Comparison of ENCODE assay signal across 34 cellular contexts in genomic region chr20:39076958-39077357, GRCh38.
"Had no signal": no experiment of that assay in that cellular context is flagged by ENCODE, and none has a peak within 500 bp of the region (broad histone marks: within the 10 kb centered on the region; RNA-seq: fewer than 3 reads in every experiment).

No MANE protein-coding gene starts in this region.

- H3K4me3 ChIP-seq: adrenal gland, ascending aorta, body of pancreas, breast epithelium, cardiac muscle cell had no signal

- DNase-seq: activated effector memory CD4-positive, alpha-beta T cell treated with anti-CD3 and anti-CD28 coated beads, Interleukin-2, amount 50 U/mL, for 16 hours; activated effector memory CD4-positive, alpha-beta T cell treated with Interleukin-2 at 50 U/mL for 16 hours; activated gamma-delta T cell; activated gamma-delta T cell treated with Interleukin-2 at 50 U/mL for 16 hours; activated naive CD4-positive, alpha-beta T cell; activated naive CD4-positive, alpha-beta T cell treated with anti-CD3 and anti-CD28 coated beads for 36 hours; activated naive CD4-positive, alpha-beta T cell treated with anti-CD3 and anti-CD28 coated beads, Interleukin-2, amount 10 ng/mL, durations not matched to agents 7 days and 5 days; activated naive CD4-positive, alpha-beta T cell treated with anti-CD3 and anti-CD28 coated beads, Interleukin-2, amount 50 U/mL, for 16 hours; activated naive CD4-positive, alpha-beta T cell treated with Interleukin-2 at 50 U/mL for 16 hours; activated naive CD8-positive, alpha-beta T cell treated with anti-CD3 and anti-CD28 coated beads for 36 hours; activated naive CD8-positive, alpha-beta T cell treated with anti-CD3 and anti-CD28 coated beads, Interleukin-2, amount 10 ng/mL, durations not matched to agents 7 days and 5 days; activated naive CD8-positive, alpha-beta T cell treated with anti-CD3 and anti-CD28 coated beads, Interleukin-2, amount 50 U/mL, for 24 hours; activated T-cell treated with anti-CD3 and anti-CD28 coated beads, Interleukin-2, amount 50 U/mL, for 1 hour; activated T-cell treated with anti-CD3 and anti-CD28 coated beads, Interleukin-2, amount 50 U/mL, for 24 hours; activated T-cell treated with anti-CD3 and anti-CD28 coated beads, Interleukin-2, amount 50 U/mL, for 4 hours; activated T-cell treated with anti-CD3 and anti-CD28 coated beads, Interleukin-2, amount 50 U/mL, for 48 hours; activated T-cell treated with anti-CD3 and anti-CD28 coated beads, Interleukin-2, amount 50 U/mL, for 72 hours; adrenal gland; amniotic stem cell; amygdala; anterior cingulate cortex; aorta; body of pancreas; brain microvascular endothelial cell; caudate nucleus; central memory CD4-positive, alpha-beta T cell; cerebellar nuclear complex had no signal

- H3K27ac ChIP-seq: adrenal gland, ascending aorta, body of pancreas, brain microvascular endothelial cell, breast epithelium, cardiac muscle cell had no signal

- ATAC-seq: activated naive CD4-positive, alpha-beta T cell treated with anti-CD3 and anti-CD28 coated beads, Interleukin-2, amount 50 U/mL, for 72 hours; activated naive CD8-positive, alpha-beta T cell treated with anti-CD3 and anti-CD28 coated beads, Interleukin-2, amount 50 U/mL, for 24 hours; activated T-cell treated with anti-CD3 and anti-CD28 coated beads, Interleukin-2, amount 50 U/mL, for 4 hours; activated T-cell treated with anti-CD3 and anti-CD28 coated beads, Interleukin-2, amount 50 U/mL, for 72 hours; activated T-helper 17 cell treated with anti-CD3 and anti-CD28 coated beads, Interleukin-2, amount 50 U/mL, for 72 hours; body of pancreas had no signal

- FAIRE-seq: astrocyte, bronchial epithelial cell had no signal

- H3K36me3 ChIP-seq: adrenal gland, ascending aorta, brain microvascular endothelial cell, breast epithelium, cardiac muscle cell had no signal

- H3K9me3 ChIP-seq: adrenal gland, ascending aorta, body of pancreas, breast epithelium had no signal

- H3K27me3 ChIP-seq: ascending aorta, body of pancreas, brain microvascular endothelial cell, cardiac muscle cell had no signal

- H3K4me1 ChIP-seq: ascending aorta, body of pancreas, breast epithelium had no signal
